1 cellular context compared by ENCODE assay signal in the genomic region with DNA sequence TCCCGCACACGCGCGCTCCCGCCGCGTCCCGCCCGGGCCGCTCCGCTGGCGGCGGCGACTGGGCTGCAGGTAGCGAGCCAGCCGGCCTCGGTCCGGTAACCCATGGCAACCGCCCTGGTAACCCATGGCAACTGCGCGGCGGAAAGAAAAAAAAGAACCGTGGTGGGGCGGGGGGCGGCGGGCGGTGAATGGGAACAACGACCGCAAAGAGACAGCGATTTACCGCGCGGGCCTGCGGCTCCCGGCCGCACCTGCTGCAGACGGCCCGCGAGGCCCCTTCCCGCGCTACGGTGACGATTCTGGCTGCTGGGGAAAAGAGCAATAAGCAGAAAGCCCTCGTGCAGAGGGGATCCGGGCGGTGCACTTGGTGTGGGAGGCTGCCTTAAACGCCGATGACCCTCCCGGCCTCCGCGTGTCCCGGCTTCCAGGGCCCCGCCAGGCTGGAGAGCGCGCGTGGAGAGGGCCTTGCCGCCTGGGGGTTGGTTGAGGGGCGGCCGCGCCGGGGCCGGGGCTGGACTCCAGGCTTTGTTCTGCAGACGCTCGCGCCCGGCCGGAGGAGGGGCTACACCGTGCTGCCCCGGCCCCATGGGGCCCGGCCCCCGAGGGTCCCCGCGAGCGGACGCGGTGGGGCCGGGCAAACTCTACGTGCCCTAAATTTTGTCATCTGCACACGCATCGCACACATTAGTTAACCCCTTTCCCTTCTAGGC.
TF ChIP-seq lines count a peak whose summit lies in the region.

No MANE protein-coding gene starts in this region.

TF ChIP-seq in WTC11, 78 proteins besides CTCF, POLR2A, EP300 and RAD21 (continued from another document):
- TF ChIP-seq, protein P1, sequence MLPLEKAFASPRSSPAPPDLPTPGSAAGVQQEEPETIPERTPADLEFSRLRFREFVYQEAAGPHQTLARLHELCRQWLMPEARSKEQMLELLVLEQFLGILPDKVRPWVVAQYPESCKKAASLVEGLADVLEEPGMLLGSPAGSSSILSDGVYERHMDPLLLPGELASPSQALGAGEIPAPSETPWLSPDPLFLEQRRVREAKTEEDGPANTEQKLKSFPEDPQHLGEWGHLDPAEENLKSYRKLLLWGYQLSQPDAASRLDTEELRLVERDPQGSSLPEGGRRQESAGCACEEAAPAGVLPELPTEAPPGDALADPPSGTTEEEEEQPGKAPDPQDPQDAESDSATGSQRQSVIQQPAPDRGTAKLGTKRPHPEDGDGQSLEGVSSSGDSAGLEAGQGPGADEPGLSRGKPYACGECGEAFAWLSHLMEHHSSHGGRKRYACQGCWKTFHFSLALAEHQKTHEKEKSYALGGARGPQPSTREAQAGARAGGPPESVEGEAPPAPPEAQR (CRISPR knock-in tag; IDR thresholded peaks at IDR 0.05) = no peak
- TF ChIP-seq PRRX2 (CRISPR knock-in tag; IDR thresholded peaks at IDR 0.05) = no peak
- no peak for TF ChIP-seq TEAD4 (CRISPR knock-in tag; IDR thresholded peaks at IDR 0.05)
- TF ChIP-seq FOXP1 (CRISPR knock-in tag; IDR thresholded peaks at IDR 0.05; ENCODE audit: borderline replicate concordance) = peak; percentile 60; the same call in 1 of the 2 replicates
- TF ChIP-seq MYBL2 (CRISPR knock-in tag; IDR thresholded peaks at IDR 0.05) = 0 out of 2 replicates have a peak, but pooled peaks have one; percentile 29
- TF ChIP-seq ZBTB21 (CRISPR knock-in tag; IDR thresholded peaks at IDR 0.05; ENCODE audit: borderline replicate concordance) = no peak
- TF ChIP-seq NR3C1 (CRISPR knock-in tag; conservative IDR thresholded peaks at IDR 0.05; ENCODE audit: low read depth) = no peak
- no peak for TF ChIP-seq FOXK1 (CRISPR knock-in tag; IDR thresholded peaks at IDR 0.05)
- TF ChIP-seq, protein P2, sequence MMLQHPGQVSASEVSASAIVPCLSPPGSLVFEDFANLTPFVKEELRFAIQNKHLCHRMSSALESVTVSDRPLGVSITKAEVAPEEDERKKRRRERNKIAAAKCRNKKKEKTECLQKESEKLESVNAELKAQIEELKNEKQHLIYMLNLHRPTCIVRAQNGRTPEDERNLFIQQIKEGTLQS (CRISPR knock-in tag; conservative IDR thresholded peaks at IDR 0.05) = no peak
- no peak for TF ChIP-seq NFYB (CRISPR knock-in tag; conservative IDR thresholded peaks at IDR 0.05; ENCODE audit: low read depth)
- TF ChIP-seq, protein P3, sequence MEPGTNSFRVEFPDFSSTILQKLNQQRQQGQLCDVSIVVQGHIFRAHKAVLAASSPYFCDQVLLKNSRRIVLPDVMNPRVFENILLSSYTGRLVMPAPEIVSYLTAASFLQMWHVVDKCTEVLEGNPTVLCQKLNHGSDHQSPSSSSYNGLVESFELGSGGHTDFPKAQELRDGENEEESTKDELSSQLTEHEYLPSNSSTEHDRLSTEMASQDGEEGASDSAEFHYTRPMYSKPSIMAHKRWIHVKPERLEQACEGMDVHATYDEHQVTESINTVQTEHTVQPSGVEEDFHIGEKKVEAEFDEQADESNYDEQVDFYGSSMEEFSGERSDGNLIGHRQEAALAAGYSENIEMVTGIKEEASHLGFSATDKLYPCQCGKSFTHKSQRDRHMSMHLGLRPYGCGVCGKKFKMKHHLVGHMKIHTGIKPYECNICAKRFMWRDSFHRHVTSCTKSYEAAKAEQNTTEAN (CRISPR knock-in tag; IDR thresholded peaks at IDR 0.05) = peak; percentile 32; the same call in 1 of the 2 replicates
- TF ChIP-seq, protein P4, sequence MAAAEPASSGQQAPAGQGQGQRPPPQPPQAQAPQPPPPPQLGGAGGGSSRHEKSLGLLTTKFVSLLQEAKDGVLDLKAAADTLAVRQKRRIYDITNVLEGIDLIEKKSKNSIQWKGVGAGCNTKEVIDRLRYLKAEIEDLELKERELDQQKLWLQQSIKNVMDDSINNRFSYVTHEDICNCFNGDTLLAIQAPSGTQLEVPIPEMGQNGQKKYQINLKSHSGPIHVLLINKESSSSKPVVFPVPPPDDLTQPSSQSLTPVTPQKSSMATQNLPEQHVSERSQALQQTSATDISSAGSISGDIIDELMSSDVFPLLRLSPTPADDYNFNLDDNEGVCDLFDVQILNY (CRISPR knock-in tag; IDR thresholded peaks at IDR 0.05) = peak; percentile 6; the same call in 1 of the 2 replicates
- TF ChIP-seq, protein P5, sequence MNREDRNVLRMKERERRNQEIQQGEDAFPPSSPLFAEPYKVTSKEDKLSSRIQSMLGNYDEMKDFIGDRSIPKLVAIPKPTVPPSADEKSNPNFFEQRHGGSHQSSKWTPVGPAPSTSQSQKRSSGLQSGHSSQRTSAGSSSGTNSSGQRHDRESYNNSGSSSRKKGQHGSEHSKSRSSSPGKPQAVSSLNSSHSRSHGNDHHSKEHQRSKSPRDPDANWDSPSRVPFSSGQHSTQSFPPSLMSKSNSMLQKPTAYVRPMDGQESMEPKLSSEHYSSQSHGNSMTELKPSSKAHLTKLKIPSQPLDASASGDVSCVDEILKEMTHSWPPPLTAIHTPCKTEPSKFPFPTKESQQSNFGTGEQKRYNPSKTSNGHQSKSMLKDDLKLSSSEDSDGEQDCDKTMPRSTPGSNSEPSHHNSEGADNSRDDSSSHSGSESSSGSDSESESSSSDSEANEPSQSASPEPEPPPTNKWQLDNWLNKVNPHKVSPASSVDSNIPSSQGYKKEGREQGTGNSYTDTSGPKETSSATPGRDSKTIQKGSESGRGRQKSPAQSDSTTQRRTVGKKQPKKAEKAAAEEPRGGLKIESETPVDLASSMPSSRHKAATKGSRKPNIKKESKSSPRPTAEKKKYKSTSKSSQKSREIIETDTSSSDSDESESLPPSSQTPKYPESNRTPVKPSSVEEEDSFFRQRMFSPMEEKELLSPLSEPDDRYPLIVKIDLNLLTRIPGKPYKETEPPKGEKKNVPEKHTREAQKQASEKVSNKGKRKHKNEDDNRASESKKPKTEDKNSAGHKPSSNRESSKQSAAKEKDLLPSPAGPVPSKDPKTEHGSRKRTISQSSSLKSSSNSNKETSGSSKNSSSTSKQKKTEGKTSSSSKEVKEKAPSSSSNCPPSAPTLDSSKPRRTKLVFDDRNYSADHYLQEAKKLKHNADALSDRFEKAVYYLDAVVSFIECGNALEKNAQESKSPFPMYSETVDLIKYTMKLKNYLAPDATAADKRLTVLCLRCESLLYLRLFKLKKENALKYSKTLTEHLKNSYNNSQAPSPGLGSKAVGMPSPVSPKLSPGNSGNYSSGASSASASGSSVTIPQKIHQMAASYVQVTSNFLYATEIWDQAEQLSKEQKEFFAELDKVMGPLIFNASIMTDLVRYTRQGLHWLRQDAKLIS (CRISPR knock-in tag; IDR thresholded peaks at IDR 0.05; ENCODE audit: borderline replicate concordance) = 0 out of 2 replicates have a peak, but pooled peaks have one; percentile 31
- TF ChIP-seq CREB1 (CRISPR knock-in tag; IDR thresholded peaks at IDR 0.05) = no peak
- TF ChIP-seq, protein P6, sequence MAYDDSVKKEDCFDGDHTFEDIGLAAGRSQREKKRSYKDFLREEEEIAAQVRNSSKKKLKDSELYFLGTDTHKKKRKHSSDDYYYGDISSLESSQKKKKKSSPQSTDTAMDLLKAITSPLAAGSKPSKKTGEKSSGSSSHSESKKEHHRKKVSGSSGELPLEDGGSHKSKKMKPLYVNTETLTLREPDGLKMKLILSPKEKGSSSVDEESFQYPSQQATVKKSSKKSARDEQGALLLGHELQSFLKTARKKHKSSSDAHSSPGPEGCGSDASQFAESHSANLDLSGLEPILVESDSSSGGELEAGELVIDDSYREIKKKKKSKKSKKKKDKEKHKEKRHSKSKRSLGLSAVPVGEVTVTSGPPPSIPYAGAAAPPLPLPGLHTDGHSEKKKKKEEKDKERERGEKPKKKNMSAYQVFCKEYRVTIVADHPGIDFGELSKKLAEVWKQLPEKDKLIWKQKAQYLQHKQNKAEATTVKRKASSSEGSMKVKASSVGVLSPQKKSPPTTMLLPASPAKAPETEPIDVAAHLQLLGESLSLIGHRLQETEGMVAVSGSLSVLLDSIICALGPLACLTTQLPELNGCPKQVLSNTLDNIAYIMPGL (CRISPR knock-in tag; IDR thresholded peaks at IDR 0.05) = peak; percentile 40; the same call in 1 of the 2 replicates
- no peak for TF ChIP-seq CREM (CRISPR knock-in tag; IDR thresholded peaks at IDR 0.05)
- TF ChIP-seq, protein P7, sequence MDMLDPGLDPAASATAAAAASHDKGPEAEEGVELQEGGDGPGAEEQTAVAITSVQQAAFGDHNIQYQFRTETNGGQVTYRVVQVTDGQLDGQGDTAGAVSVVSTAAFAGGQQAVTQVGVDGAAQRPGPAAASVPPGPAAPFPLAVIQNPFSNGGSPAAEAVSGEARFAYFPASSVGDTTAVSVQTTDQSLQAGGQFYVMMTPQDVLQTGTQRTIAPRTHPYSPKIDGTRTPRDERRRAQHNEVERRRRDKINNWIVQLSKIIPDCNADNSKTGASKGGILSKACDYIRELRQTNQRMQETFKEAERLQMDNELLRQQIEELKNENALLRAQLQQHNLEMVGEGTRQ (CRISPR knock-in tag; IDR thresholded peaks at IDR 0.05) = 0 out of 2 replicates have a peak, but pooled peaks have one; percentile 3
- TF ChIP-seq TEAD1 (CRISPR knock-in tag; IDR thresholded peaks at IDR 0.05) = no peak
- TF ChIP-seq, protein P8, sequence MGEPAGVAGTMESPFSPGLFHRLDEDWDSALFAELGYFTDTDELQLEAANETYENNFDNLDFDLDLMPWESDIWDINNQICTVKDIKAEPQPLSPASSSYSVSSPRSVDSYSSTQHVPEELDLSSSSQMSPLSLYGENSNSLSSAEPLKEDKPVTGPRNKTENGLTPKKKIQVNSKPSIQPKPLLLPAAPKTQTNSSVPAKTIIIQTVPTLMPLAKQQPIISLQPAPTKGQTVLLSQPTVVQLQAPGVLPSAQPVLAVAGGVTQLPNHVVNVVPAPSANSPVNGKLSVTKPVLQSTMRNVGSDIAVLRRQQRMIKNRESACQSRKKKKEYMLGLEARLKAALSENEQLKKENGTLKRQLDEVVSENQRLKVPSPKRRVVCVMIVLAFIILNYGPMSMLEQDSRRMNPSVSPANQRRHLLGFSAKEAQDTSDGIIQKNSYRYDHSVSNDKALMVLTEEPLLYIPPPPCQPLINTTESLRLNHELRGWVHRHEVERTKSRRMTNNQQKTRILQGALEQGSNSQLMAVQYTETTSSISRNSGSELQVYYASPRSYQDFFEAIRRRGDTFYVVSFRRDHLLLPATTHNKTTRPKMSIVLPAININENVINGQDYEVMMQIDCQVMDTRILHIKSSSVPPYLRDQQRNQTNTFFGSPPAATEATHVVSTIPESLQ (CRISPR knock-in tag; IDR thresholded peaks at IDR 0.05) = no peak
- TF ChIP-seq, protein P9, sequence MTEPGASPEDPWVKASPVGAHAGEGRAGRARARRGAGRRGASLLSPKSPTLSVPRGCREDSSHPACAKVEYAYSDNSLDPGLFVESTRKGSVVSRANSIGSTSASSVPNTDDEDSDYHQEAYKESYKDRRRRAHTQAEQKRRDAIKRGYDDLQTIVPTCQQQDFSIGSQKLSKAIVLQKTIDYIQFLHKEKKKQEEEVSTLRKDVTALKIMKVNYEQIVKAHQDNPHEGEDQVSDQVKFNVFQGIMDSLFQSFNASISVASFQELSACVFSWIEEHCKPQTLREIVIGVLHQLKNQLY (CRISPR knock-in tag; IDR thresholded peaks at IDR 0.05) = no peak
- TF ChIP-seq JUN (CRISPR knock-in tag; IDR thresholded peaks at IDR 0.05) = no peak
- TF ChIP-seq ZNF317 (CRISPR knock-in tag; IDR thresholded peaks at IDR 0.05; ENCODE audit: borderline replicate concordance, low read depth) = no peak
- TF ChIP-seq, protein P10, sequence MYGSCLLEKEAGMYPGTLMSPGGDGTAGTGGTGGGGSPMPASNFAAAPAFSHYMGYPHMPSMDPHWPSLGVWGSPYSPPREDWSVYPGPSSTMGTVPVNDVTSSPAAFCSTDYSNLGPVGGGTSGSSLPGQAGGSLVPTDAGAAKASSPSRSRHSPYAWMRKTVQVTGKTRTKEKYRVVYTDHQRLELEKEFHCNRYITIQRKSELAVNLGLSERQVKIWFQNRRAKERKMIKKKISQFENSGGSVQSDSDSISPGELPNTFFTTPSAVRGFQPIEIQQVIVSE (CRISPR knock-in tag; IDR thresholded peaks at IDR 0.05; ENCODE audit: borderline replicate concordance) = no peak
- TF ChIP-seq, protein P11, sequence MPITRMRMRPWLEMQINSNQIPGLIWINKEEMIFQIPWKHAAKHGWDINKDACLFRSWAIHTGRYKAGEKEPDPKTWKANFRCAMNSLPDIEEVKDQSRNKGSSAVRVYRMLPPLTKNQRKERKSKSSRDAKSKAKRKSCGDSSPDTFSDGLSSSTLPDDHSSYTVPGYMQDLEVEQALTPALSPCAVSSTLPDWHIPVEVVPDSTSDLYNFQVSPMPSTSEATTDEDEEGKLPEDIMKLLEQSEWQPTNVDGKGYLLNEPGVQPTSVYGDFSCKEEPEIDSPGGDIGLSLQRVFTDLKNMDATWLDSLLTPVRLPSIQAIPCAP (CRISPR knock-in tag; IDR thresholded peaks at IDR 0.05) = no peak
- TF ChIP-seq NFE2L1 (CRISPR knock-in tag; IDR thresholded peaks at IDR 0.05) = no peak
- TF ChIP-seq ZNF138 (CRISPR knock-in tag; conservative IDR thresholded peaks at IDR 0.05) = no peak
- TF ChIP-seq, protein P12, sequence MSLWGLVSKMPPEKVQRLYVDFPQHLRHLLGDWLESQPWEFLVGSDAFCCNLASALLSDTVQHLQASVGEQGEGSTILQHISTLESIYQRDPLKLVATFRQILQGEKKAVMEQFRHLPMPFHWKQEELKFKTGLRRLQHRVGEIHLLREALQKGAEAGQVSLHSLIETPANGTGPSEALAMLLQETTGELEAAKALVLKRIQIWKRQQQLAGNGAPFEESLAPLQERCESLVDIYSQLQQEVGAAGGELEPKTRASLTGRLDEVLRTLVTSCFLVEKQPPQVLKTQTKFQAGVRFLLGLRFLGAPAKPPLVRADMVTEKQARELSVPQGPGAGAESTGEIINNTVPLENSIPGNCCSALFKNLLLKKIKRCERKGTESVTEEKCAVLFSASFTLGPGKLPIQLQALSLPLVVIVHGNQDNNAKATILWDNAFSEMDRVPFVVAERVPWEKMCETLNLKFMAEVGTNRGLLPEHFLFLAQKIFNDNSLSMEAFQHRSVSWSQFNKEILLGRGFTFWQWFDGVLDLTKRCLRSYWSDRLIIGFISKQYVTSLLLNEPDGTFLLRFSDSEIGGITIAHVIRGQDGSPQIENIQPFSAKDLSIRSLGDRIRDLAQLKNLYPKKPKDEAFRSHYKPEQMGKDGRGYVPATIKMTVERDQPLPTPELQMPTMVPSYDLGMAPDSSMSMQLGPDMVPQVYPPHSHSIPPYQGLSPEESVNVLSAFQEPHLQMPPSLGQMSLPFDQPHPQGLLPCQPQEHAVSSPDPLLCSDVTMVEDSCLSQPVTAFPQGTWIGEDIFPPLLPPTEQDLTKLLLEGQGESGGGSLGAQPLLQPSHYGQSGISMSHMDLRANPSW (CRISPR knock-in tag; conservative IDR thresholded peaks at IDR 0.05; ENCODE audit: low read depth) = no peak
- TF ChIP-seq, protein P13, sequence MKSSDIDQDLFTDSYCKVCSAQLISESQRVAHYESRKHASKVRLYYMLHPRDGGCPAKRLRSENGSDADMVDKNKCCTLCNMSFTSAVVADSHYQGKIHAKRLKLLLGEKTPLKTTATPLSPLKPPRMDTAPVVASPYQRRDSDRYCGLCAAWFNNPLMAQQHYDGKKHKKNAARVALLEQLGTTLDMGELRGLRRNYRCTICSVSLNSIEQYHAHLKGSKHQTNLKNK (CRISPR knock-in tag; IDR thresholded peaks at IDR 0.05) = no peak
- TF ChIP-seq, protein P14, sequence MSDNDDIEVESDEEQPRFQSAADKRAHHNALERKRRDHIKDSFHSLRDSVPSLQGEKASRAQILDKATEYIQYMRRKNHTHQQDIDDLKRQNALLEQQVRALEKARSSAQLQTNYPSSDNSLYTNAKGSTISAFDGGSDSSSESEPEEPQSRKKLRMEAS (CRISPR knock-in tag; IDR thresholded peaks at IDR 0.05) = peak; percentile 42; the same call in 1 of the 2 replicates
- no peak for TF ChIP-seq OVOL2 (CRISPR knock-in tag; IDR thresholded peaks at IDR 0.05; ENCODE audit: borderline replicate concordance)
- peak; percentile 39; the same call in 1 of the 2 replicates for TF ChIP-seq GABPB1 (CRISPR knock-in tag; IDR thresholded peaks at IDR 0.05)
